In the genomic region with DNA sequence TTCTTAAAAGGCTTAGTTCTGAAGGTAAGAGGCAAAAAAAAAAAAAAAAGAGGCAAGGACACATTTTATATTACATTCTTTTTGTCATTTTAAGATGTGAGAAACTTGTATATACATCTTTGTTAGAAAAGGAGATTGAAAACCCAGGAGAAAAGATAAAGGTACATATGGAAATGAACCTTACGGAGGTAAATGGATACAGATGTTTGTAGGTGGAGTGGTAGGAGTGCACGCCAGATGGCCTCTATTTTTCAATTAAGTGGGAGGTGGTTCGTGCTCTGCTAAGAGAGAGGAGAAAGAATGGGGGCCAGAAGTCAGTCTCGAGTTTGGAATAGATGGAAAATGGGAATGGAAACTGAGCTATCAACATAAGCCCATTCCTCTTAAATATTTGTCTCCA, we compare ENCODE assay signal across 24 cellular contexts.
A peak's percentile ranks its signal among the peaks of the same experiment; 100 is the strongest.
DNase-seq lines count a peak whose midpoint lies in the region; FAIRE-seq and TF ChIP-seq lines count a peak whose summit lies in the region.
"Had no signal": no experiment of that assay in that cellular context is flagged by ENCODE, and none has a peak within 500 bp of the region (broad histone marks: within the 10 kb centered on the region; RNA-seq: fewer than 3 reads in every experiment).

No MANE protein-coding gene starts in this region.

- H3K4me1 ChIP-seq in kidney (ENCODE audit: control insufficient read depth in 1 of 2, insufficient read depth in 1 of 2, low read depth in 1 of 2, low read length in 2 of 2), result no peaks in the 10 kb centered on the region
- H3K4me1 ChIP-seq: HAP-1 had no signal

- H3K9ac ChIP-seq in kidney (ENCODE audit: low read length in 2 of 2), result no peak overlapping the region
- H3K9ac ChIP-seq: BLaER1, GM23248 had no signal

- no peak for FAIRE-seq in kidney (lab: Jason Lieb, UNC)
- FAIRE-seq: GM12891, HepG2, K562 had no signal

- intact Hi-C loops in dorsolateral prefrontal cortex (cut with DNase I) (loop anchor here in 1 of 2 donors (10.0 kb wide), 1 partner anchor 208 kb away; no protein-coding TSS in a partner anchor), kidney (cut with DNase I) (no loop called here)

- DNase-seq in NCI-H82 (lab: John Stamatoyannopoulos, UW) (peak; percentile 17), NCI-H82 treated with DMSO at 0.1 percent for 48 hours (lab: John Stamatoyannopoulos, UW; ENCODE audit: unreplicated experiment) (no peak), NCI-H524 (lab: John Stamatoyannopoulos, UW) (peak; percentile 0 to 53), dorsolateral prefrontal cortex (no peak), NCI-H2196 treated with DMSO at 0.1 percent for 48 hours (lab: John Stamatoyannopoulos, UW; ENCODE audit: unreplicated experiment) (no peak), kidney (no peak)
- DNase-seq in activated naive CD4-positive, alpha-beta T cell treated with Interleukin-2 at 50 U/mL for 16 hours, result no peak
- DNase-seq: CD4-positive, alpha-beta T cell; COR-L47; GM23248; MG63; NCI-H1048; NCI-H1417 treated with DMSO at 0.1 percent for 48 hours; NCI-H1930; PC-9; RPMI8226; SHP77 treated with DMSO at 0.1 percent for 48 hours; T-cell had no signal

- H3K27me3 ChIP-seq in dorsolateral prefrontal cortex, result no peaks in the 10 kb centered on the region
- H3K27me3 ChIP-seq: BLaER1, MG63 had no signal

- TF ChIP-seq CTCF in dorsolateral prefrontal cortex (IDR thresholded peaks at IDR 0.05 in 54 of 56, conservative IDR thresholded peaks at IDR 0.05 in 2 of 56; ENCODE audit: low read depth in 1 of 56, partially characterized antibody in 56 of 56) (no peak), kidney (IDR thresholded peaks at IDR 0.05; ENCODE audit: borderline replicate concordance, extremely low read depth, insufficient read depth) (no peak)

- no peaks in the 10 kb centered on the region for H3K36me3 ChIP-seq in kidney (ENCODE audit: control insufficient read depth in 1 of 2, insufficient read depth in 2 of 2, low read length in 2 of 2)
- H3K36me3 ChIP-seq: BLaER1, HAP-1, MG63 had no signal

- H3K9me3 ChIP-seq in kidney (ENCODE audit: control insufficient read depth in 1 of 2, low read length in 2 of 2), result no peaks in the 10 kb centered on the region
- H3K9me3 ChIP-seq: BLaER1, HAP-1, MG63 had no signal

- H3K4me3 ChIP-seq in dorsolateral prefrontal cortex (no peak overlapping the region), kidney (ENCODE audit: low read length in 2 of 2) (no peak overlapping the region)
- H3K4me3 ChIP-seq: BLaER1, GM23248, HAP-1, K562, MG63, PC-9 had no signal

- H3K27ac ChIP-seq in dorsolateral prefrontal cortex, result peak overlapping the region in 43 of 59 donors; percentile 3 to 80 (median 53)
- H3K27ac ChIP-seq in kidney (ENCODE audit: low read depth in 2 of 2, low read length in 2 of 2), result no peak overlapping the region
- H3K27ac ChIP-seq: BLaER1, GM23248, HL-60, PC-9 had no signal

Comparison
In these comparisons a context has a peak if more than half of its experiments do, and no peak if none do; other contexts are left out.
1. DNase-seq: peak in NCI-H82 (single experiment) and NCI-H524 (2 of 2); none in NCI-H82 treated with DMSO at 0.1 percent for 48 hours (single experiment), dorsolateral prefrontal cortex (0 of 10), activated naive CD4-positive, alpha-beta T cell treated with Interleukin-2 at 50 U/mL for 16 hours (single experiment), NCI-H2196 treated with DMSO at 0.1 percent for 48 hours (single experiment) and kidney (single experiment).
2. H3K27ac ChIP-seq: peak in dorsolateral prefrontal cortex (43 of 59); none in kidney (0 of 2).